21 cellular contexts compared by ENCODE assay signal in genomic region chr10:88920198-88920597, GRCh38. TPM values are rescaled to one million over a fixed set of nuclear protein-coding genes. Genes with fewer than 3 reads are reported as not detected.
"Had no signal": no experiment of that assay in that cellular context is flagged by ENCODE, and none has a peak within 500 bp of the region (broad histone marks: within the 10 kb centered on the region; RNA-seq: fewer than 3 reads in every experiment).

No MANE protein-coding gene starts in this region.

- ATAC-seq: foreskin keratinocyte; lower lobe of right lung; natural killer cell treated with Interleukin-12 subunit alpha and Interleukin-12 subunit beta and Interleukin-15 and Interleukin-18, amount 100 ng/mL, for 72 hours; stimulated activated naive CD8-positive, alpha-beta T cell treated with anti-CD3 and anti-CD28 coated beads, Interleukin-15, amount 100 ng/mL, for 72 hours had no signal

- DNase-seq: activated CD4-positive, alpha-beta memory T cell treated with anti-CD3 and anti-CD28 coated beads for 36 hours; activated naive CD8-positive, alpha-beta T cell treated with anti-CD3 and anti-CD28 coated beads for 36 hours; activated T-cell treated with anti-CD3 and anti-CD28 coated beads for 4 hours; amygdala; central memory CD4-positive, alpha-beta T cell; colonic mucosa; endodermal cell; erythroblast; foreskin keratinocyte; hippocampal formation; islet precursor cell; lower lobe of right lung; stimulated activated CD4-positive, alpha-beta T cell treated with anti-CD3 and anti-CD28 coated beads, Interleukin-2, amount 100 ng/mL, for 24 hours; stimulated activated naive CD8-positive, alpha-beta T cell treated with anti-CD3 and anti-CD28 coated beads, Interleukin-15, amount 100 ng/mL, for 72 hours; SW 1271; testis; WERI-Rb-1 had no signal

- H3K36me3 Mint-ChIP-seq: type B pancreatic cell had no signal

- H3K27me3 Mint-ChIP-seq: activated CD4-positive, alpha-beta memory T cell treated with anti-CD3 and anti-CD28 coated beads for 36 hours; activated naive CD8-positive, alpha-beta T cell treated with anti-CD3 and anti-CD28 coated beads for 36 hours; natural killer cell treated with Interleukin-12 subunit alpha and Interleukin-12 subunit beta and Interleukin-15 and Interleukin-18, amount 100 ng/mL, for 72 hours; stimulated activated naive CD8-positive, alpha-beta T cell treated with anti-CD3 and anti-CD28 coated beads, Interleukin-15, amount 100 ng/mL, for 72 hours; type B pancreatic cell had no signal

- H3K9me3 Mint-ChIP-seq: activated CD4-positive, alpha-beta memory T cell treated with anti-CD3 and anti-CD28 coated beads for 36 hours; activated naive CD8-positive, alpha-beta T cell treated with anti-CD3 and anti-CD28 coated beads for 36 hours; activated T-helper 1 cell treated with anti-CD3 and anti-CD28 coated beads, Interleukin-12 subunit alpha, Interleukin-12 subunit beta, Interleukin-2, Interleukin-4 antibody, amounts not matched to agents 30 ng/mL and 10 ng/mL and 1 ng/mL, durations not matched to agents 14 hours and 24 hours and 36 hours; endodermal cell; natural killer cell treated with Interleukin-12 subunit alpha and Interleukin-12 subunit beta and Interleukin-15 and Interleukin-18, amount 100 ng/mL, for 72 hours; stimulated activated naive CD8-positive, alpha-beta T cell treated with anti-CD3 and anti-CD28 coated beads, Interleukin-15, amount 100 ng/mL, for 72 hours; type B pancreatic cell had no signal

- H3K4me3 Mint-ChIP-seq: activated CD4-positive, alpha-beta memory T cell treated with anti-CD3 and anti-CD28 coated beads for 36 hours; activated naive CD8-positive, alpha-beta T cell treated with anti-CD3 and anti-CD28 coated beads for 36 hours; activated T-helper 1 cell treated with anti-CD3 and anti-CD28 coated beads, Interleukin-12 subunit alpha, Interleukin-12 subunit beta, Interleukin-2, Interleukin-4 antibody, amounts not matched to agents 30 ng/mL and 10 ng/mL and 1 ng/mL, durations not matched to agents 14 hours and 24 hours and 36 hours; endodermal cell; natural killer cell treated with Interleukin-12 subunit alpha and Interleukin-12 subunit beta and Interleukin-15 and Interleukin-18, amount 100 ng/mL, for 72 hours; stimulated activated naive CD8-positive, alpha-beta T cell treated with anti-CD3 and anti-CD28 coated beads, Interleukin-15, amount 100 ng/mL, for 72 hours; type B pancreatic cell had no signal

- H3K4me1 ChIP-seq: colonic mucosa, foreskin keratinocyte, lower lobe of right lung, testis had no signal

- H3K36me3 ChIP-seq: colonic mucosa, lower lobe of right lung, neutrophil, WERI-Rb-1 had no signal

- H3K4me3 ChIP-seq: colonic mucosa, lower lobe of right lung, testis had no signal

- H3K27me3 ChIP-seq: colonic mucosa, foreskin keratinocyte, neutrophil, testis had no signal

- H3K9me3 ChIP-seq: colonic mucosa, lower lobe of right lung, neutrophil, testis had no signal

- H3K27ac Mint-ChIP-seq: activated CD4-positive, alpha-beta memory T cell treated with anti-CD3 and anti-CD28 coated beads for 36 hours; activated naive CD8-positive, alpha-beta T cell treated with anti-CD3 and anti-CD28 coated beads for 36 hours; activated T-helper 1 cell treated with anti-CD3 and anti-CD28 coated beads, Interleukin-12 subunit alpha, Interleukin-12 subunit beta, Interleukin-2, Interleukin-4 antibody, amounts not matched to agents 30 ng/mL and 10 ng/mL and 1 ng/mL, durations not matched to agents 14 hours and 24 hours and 36 hours; endodermal cell; natural killer cell treated with Interleukin-12 subunit alpha and Interleukin-12 subunit beta and Interleukin-15 and Interleukin-18, amount 100 ng/mL, for 72 hours; stimulated activated naive CD8-positive, alpha-beta T cell treated with anti-CD3 and anti-CD28 coated beads, Interleukin-15, amount 100 ng/mL, for 72 hours; type B pancreatic cell had no signal

- H3K27ac ChIP-seq: colonic mucosa, foreskin keratinocyte, lower lobe of right lung, neutrophil, testis, WERI-Rb-1 had no signal

RNA-seq across cellular contexts. Expression of gene ACTA2, which starts 32.4 kb away (rescaled TPM):
- total RNA-seq: endodermal cell had no signal
